Comparison of ENCODE assay signal across 16 cellular contexts in the genomic region with DNA sequence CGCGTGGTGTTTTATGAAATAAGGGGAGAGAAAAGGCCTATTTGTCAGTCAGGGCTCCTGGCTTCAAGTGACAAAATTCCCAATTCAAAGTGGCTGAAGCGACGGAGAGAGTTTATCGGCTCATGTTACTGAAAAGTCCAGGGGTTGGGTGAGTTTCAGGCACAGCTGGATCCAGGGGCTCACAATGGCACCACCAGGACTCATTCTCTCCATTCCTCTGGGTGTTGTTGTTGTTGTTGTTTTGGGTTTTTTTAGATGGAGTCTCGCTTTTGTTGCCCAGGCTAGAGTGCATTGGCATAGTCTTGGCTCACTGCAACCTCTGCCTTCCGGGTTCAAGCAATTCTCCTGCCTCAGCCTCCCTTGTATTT.
A peak's percentile ranks its signal among the peaks of the same experiment; 100 is the strongest.
DNase-seq lines count a peak whose midpoint lies in the region; ATAC-seq and TF ChIP-seq lines count a peak whose summit lies in the region.
"Had no signal": no experiment of that assay in that cellular context is flagged by ENCODE, and none has a peak within 500 bp of the region (broad histone marks: within the 10 kb centered on the region; RNA-seq: fewer than 3 reads in every experiment).

No MANE protein-coding gene starts in this region.

- TF ChIP-seq POLR2A in IMR-90 (IDR thresholded peaks at IDR 0.05; ENCODE audit: low read depth, low read length): no peak

- in situ Hi-C loops in IMR-90 (cut with MboI; ENCODE audit: low sequenced_read_pairs): no loop called here

- H2AK9ac ChIP-seq in IMR-90 (replicated peaks; ENCODE audit: low read depth, low read length, poor library complexity): no peak overlapping the region

- H3K4me3 Mint-ChIP-seq in mesothelial cell of epicardium: no peak overlapping the region
- H3K4me3 Mint-ChIP-seq in activated T-helper 17 cell treated with anti-CD3 and anti-CD28 coated beads, Interleukin-2, amount 50 U/mL, for 72 hours: no peak overlapping the region
- H3K4me3 Mint-ChIP-seq: activated naive CD8-positive, alpha-beta T cell treated with anti-CD3 and anti-CD28 coated beads, Interleukin-2, amount 50 U/mL, for 24 hours; activated T-helper 1 cell treated with anti-CD3 and anti-CD28 coated beads, Interleukin-12 subunit alpha, Interleukin-12 subunit beta, Interleukin-2, Interleukin-4 antibody, amounts not matched to agents 30 ng/mL and 10 ng/mL and 1 ng/mL, durations not matched to agents 14 hours and 24 hours and 36 hours; T-helper 1 cell treated with Interleukin-12 subunit alpha and Interleukin-12 subunit beta and Interleukin-4 antibody, amounts not matched to agents 30 μg/mL and 1 μg/mL, for 36 hours; WTC11 had no signal

- peak overlapping the region; percentile 14; the same call in 1 of the 2 replicates for H2BK20ac ChIP-seq in IMR-90 (ENCODE audit: low read depth, low read length)

- peaks cover 21% of the 10 kb centered on the region for H3K4me1 ChIP-seq in IMR-90 (ENCODE audit: control insufficient read depth, insufficient read depth, low read length)
- peaks cover 10 to 12% of the 10 kb centered on the region in 2 donors for H3K4me1 ChIP-seq in ascending aorta
- peaks cover 19 to 29% of the 10 kb centered on the region in 2 donors for H3K4me1 ChIP-seq in thoracic aorta (ENCODE audit: control insufficient read depth in 1 of 2, low read depth in 2 of 2)
- H3K4me1 ChIP-seq in SJCRH30: peaks cover 34% of the 10 kb centered on the region

- no peak overlapping the region; the same call in 1 of the 2 replicates for H2BK120ac ChIP-seq in IMR-90 (ENCODE audit: low read depth, low read length)

- no peak overlapping the region for H3K4me2 ChIP-seq in IMR-90 (ENCODE audit: low read depth, low read length)

- H3K4me1 Mint-ChIP-seq in mesothelial cell of epicardium: peaks cover 27% of the 10 kb centered on the region
- H3K4me1 Mint-ChIP-seq in activated T-helper 17 cell treated with anti-CD3 and anti-CD28 coated beads, Interleukin-2, amount 50 U/mL, for 72 hours: peaks cover 5% of the 10 kb centered on the region

- CTCF ChIA-PET in IMR-90 (lab: Yijun Ruan, JAX): no interaction called here

- H3K14ac ChIP-seq in IMR-90 (replicated peaks; ENCODE audit: low read depth, low read length): no peak overlapping the region

- ATAC-seq in IMR-90 (ENCODE audit: low read depth): no peak
- ATAC-seq in thoracic aorta (ENCODE audit: insufficient number of reproducible peaks, low FRiP score, low read depth): no peak
- ATAC-seq in activated T-helper 17 cell treated with anti-CD3 and anti-CD28 coated beads, Interleukin-2, amount 50 U/mL, for 72 hours (replicated peaks): no peak
- ATAC-seq: activated naive CD8-positive, alpha-beta T cell treated with anti-CD3 and anti-CD28 coated beads, Interleukin-2, amount 50 U/mL, for 24 hours; left lobe of liver; stimulated activated naive CD8-positive, alpha-beta T cell treated with anti-CD3 and anti-CD28 coated beads, Interleukin-15, Interleukin-2, amounts not matched to agents 100 U/mL and 50 U/mL, for 24 hours had no signal

- no peak overlapping the region for H4K91ac ChIP-seq in IMR-90 (ENCODE audit: insufficient read depth, low read depth, low read length)

- H3K4ac ChIP-seq in IMR-90 (ENCODE audit: low read depth, low read length): 0 out of 2 replicates have a peak overlapping the region, but pooled peaks have one; percentile 1

- H3K9ac ChIP-seq in IMR-90 (ENCODE audit: low read depth, low read length): no peak overlapping the region

- peaks cover 9% of the 10 kb centered on the region for H3K9me1 ChIP-seq in IMR-90 (ENCODE audit: insufficient read depth, low read length)

- H3K18ac ChIP-seq in IMR-90 (ENCODE audit: low read depth, low read length): no peak overlapping the region

- POLR2A ChIA-PET in IMR-90 (lab: Charles Lee; ENCODE audit: unreplicated experiment): no interaction called here

- H3K9me3 ChIP-seq in IMR-90 (ENCODE audit: control insufficient read depth, insufficient read depth, low read length) (peaks cover 7% of the 10 kb centered on the region), ascending aorta (no peaks in the 10 kb centered on the region), thoracic aorta (no peaks in the 10 kb centered on the region), SJCRH30 (replicated peaks) (no peaks in the 10 kb centered on the region)
- H3K9me3 ChIP-seq: BE2C had no signal

- H4K8ac ChIP-seq in IMR-90 (ENCODE audit: low read depth in 2 of 2, low read length in 2 of 2): no peak overlapping the region

- H3K4me3 ChIP-seq in IMR-90 (ENCODE audit: insufficient read depth, low read depth, low read length) (no peak overlapping the region), ascending aorta (no peak overlapping the region), thoracic aorta (no peak overlapping the region), SJCRH30 (no peak overlapping the region)

- H3K27ac ChIP-seq in IMR-90 (ENCODE audit: insufficient read depth, low read length) (no peak overlapping the region), ascending aorta (peak overlapping the region; percentile 83 to 89), thoracic aorta (peak overlapping the region; percentile 42 to 85), SJCRH30 (no peak overlapping the region)
- H3K27ac ChIP-seq: foreskin keratinocyte had no signal

- H4K5ac ChIP-seq in IMR-90 (ENCODE audit: low read depth, low read length): no peak overlapping the region

- intact Hi-C loops in IMR-90 (cut with micrococcal nuclease) (no loop called here), ascending aorta (cut with DNase I) (loop anchor here (2.0 kb wide), 1 partner anchor 21 kb away; no protein-coding TSS in a partner anchor)

- no peaks in the 10 kb centered on the region for H3K79me1 ChIP-seq in IMR-90 (ENCODE audit: low read depth in 1 of 2, low read length in 2 of 2)

- no peaks in the 10 kb centered on the region for H3K27me3 Mint-ChIP-seq in mesothelial cell of epicardium (ENCODE audit: low read depth)
- peaks cover 12% of the 10 kb centered on the region for H3K27me3 Mint-ChIP-seq in activated T-helper 17 cell treated with anti-CD3 and anti-CD28 coated beads, Interleukin-2, amount 50 U/mL, for 72 hours

- TF ChIP-seq RAD21 in IMR-90 (IDR thresholded peaks at IDR 0.05; ENCODE audit: low read length): no peak

- H3K36me3 ChIP-seq in IMR-90 (ENCODE audit: control insufficient read depth, insufficient read depth, low read length) (no peaks in the 10 kb centered on the region), ascending aorta (no peaks in the 10 kb centered on the region), thoracic aorta (no peaks in the 10 kb centered on the region), SJCRH30 (no peaks in the 10 kb centered on the region)
- H3K36me3 ChIP-seq: BE2C had no signal

- WGBS in IMR-90 (ENCODE audit: extremely low coverage in 2 of 2, insufficient read length in 1 of 2), 2 experiments: 100% methylated on average over 1 of the region's 7 CpGs; no CpG with 5 or more reads in 1 of the 2 experiments

- no TSS peak for BruUV-seq in IMR-90 (replicated peaks; lab: Mats Ljungman, UMichigan)

- H2BK5ac ChIP-seq in IMR-90 (ENCODE audit: low read depth, low read length, poor library complexity, severe bottlenecking): no peak overlapping the region

- H3K9me3 Mint-ChIP-seq in mesothelial cell of epicardium: no peaks in the 10 kb centered on the region
- H3K9me3 Mint-ChIP-seq in activated T-helper 17 cell treated with anti-CD3 and anti-CD28 coated beads, Interleukin-2, amount 50 U/mL, for 72 hours: no peaks in the 10 kb centered on the region
- H3K9me3 Mint-ChIP-seq: activated naive CD8-positive, alpha-beta T cell treated with anti-CD3 and anti-CD28 coated beads, Interleukin-2, amount 50 U/mL, for 24 hours; activated T-helper 1 cell treated with anti-CD3 and anti-CD28 coated beads, Interleukin-12 subunit alpha, Interleukin-12 subunit beta, Interleukin-2, Interleukin-4 antibody, amounts not matched to agents 30 ng/mL and 10 ng/mL and 1 ng/mL, durations not matched to agents 14 hours and 24 hours and 36 hours; T-helper 1 cell treated with Interleukin-12 subunit alpha and Interleukin-12 subunit beta and Interleukin-4 antibody, amounts not matched to agents 30 μg/mL and 1 μg/mL, for 36 hours; WTC11 had no signal

- H3K27ac Mint-ChIP-seq in mesothelial cell of epicardium: peak overlapping the region; percentile 49
- H3K27ac Mint-ChIP-seq in activated T-helper 17 cell treated with anti-CD3 and anti-CD28 coated beads, Interleukin-2, amount 50 U/mL, for 72 hours: no peak overlapping the region
- H3K27ac Mint-ChIP-seq: activated naive CD8-positive, alpha-beta T cell treated with anti-CD3 and anti-CD28 coated beads, Interleukin-2, amount 50 U/mL, for 24 hours; activated T-helper 1 cell treated with anti-CD3 and anti-CD28 coated beads, Interleukin-12 subunit alpha, Interleukin-12 subunit beta, Interleukin-2, Interleukin-4 antibody, amounts not matched to agents 30 ng/mL and 10 ng/mL and 1 ng/mL, durations not matched to agents 14 hours and 24 hours and 36 hours; T-helper 1 cell treated with Interleukin-12 subunit alpha and Interleukin-12 subunit beta and Interleukin-4 antibody, amounts not matched to agents 30 μg/mL and 1 μg/mL, for 36 hours; WTC11 had no signal

- no peak overlapping the region for H3K56ac ChIP-seq in IMR-90 (ENCODE audit: extremely low read depth, insufficient read depth, low read length)

- H2BK15ac ChIP-seq in IMR-90 (ENCODE audit: low read depth, low read length): no peak overlapping the region

- H3K36me3 Mint-ChIP-seq in mesothelial cell of epicardium: no peaks in the 10 kb centered on the region
- H3K36me3 Mint-ChIP-seq in activated T-helper 17 cell treated with anti-CD3 and anti-CD28 coated beads, Interleukin-2, amount 50 U/mL, for 72 hours (ENCODE audit: low read depth): no peaks in the 10 kb centered on the region
- H3K36me3 Mint-ChIP-seq: WTC11 had no signal

- H2AK5ac ChIP-seq in IMR-90 (ENCODE audit: low read depth, low read length): no peak overlapping the region; the same call in 1 of the 2 replicates

- DNase-seq in IMR-90: no peak
- no peak for DNase-seq in ascending aorta (ENCODE audit: low spot score in 2 of 2)
- DNase-seq in mesothelial cell of epicardium (ENCODE audit: low spot score in 2 of 2, unreplicated experiment in 2 of 2): no peak
- no peak for DNase-seq in thoracic aorta (ENCODE audit: low spot score)
- DNase-seq in dermis blood vessel endothelial cell: no peak
- no peak for DNase-seq in SJCRH30
- DNase-seq: activated naive CD8-positive, alpha-beta T cell treated with anti-CD3 and anti-CD28 coated beads, Interleukin-2, amount 50 U/mL, for 24 hours; foreskin keratinocyte; NK-92 treated with Interleukin-12 subunit alpha and Interleukin-12 subunit beta, amount 100 ng/mL, for 24 hours; stimulated activated naive CD8-positive, alpha-beta T cell treated with anti-CD3 and anti-CD28 coated beads, Interleukin-15, Interleukin-2, amounts not matched to agents 100 U/mL and 50 U/mL, for 24 hours had no signal

- no peak overlapping the region for H3K23ac ChIP-seq in IMR-90 (ENCODE audit: low read depth, low read length)

- H4K20me1 ChIP-seq in IMR-90 (ENCODE audit: insufficient read depth, low read length): no peaks in the 10 kb centered on the region; the same call in 1 of the 2 replicates

- H3K27me3 ChIP-seq in IMR-90 (ENCODE audit: control insufficient read depth, insufficient read depth, low read length): no peaks in the 10 kb centered on the region
- H3K27me3 ChIP-seq in ascending aorta: no peaks in the 10 kb centered on the region
- no peaks in the 10 kb centered on the region for H3K27me3 ChIP-seq in thoracic aorta (replicated peaks; ENCODE audit: insufficient read depth)
- no peaks in the 10 kb centered on the region for H3K27me3 ChIP-seq in SJCRH30
- H3K27me3 ChIP-seq: BE2C had no signal

- dilution Hi-C loops in IMR-90 (cut with HindIII; ENCODE audit: low sequenced_read_pairs, unreplicated experiment): no loop called here

- peak overlapping the region; percentile 29 for H2AFZ ChIP-seq in IMR-90 (replicated peaks; ENCODE audit: low read length, poor library complexity)

- TF ChIP-seq CTCF in IMR-90 (conservative IDR thresholded peaks at IDR 0.05; ENCODE audit: low read depth, low read length): no peak
- no peak for TF ChIP-seq CTCF in ascending aorta (IDR thresholded peaks at IDR 0.05)
- TF ChIP-seq CTCF in mesothelial cell of epicardium (IDR thresholded peaks at IDR 0.05; ENCODE audit: unreplicated experiment): no peak
- TF ChIP-seq CTCF in thoracic aorta (IDR thresholded peaks at IDR 0.05): no peak

Comparison
In these comparisons a context has a peak if more than half of its experiments do, and no peak if none do; other contexts are left out.
1. H3K27ac ChIP-seq: peak in ascending aorta (2 of 2) and thoracic aorta (2 of 2); none in IMR-90 (single experiment) and SJCRH30 (single experiment).